17 cellular contexts compared by ENCODE assay signal in genomic region chr4:38151870-38152269, GRCh38.
DNase-seq lines count a peak whose midpoint lies in the region; ATAC-seq and TF ChIP-seq lines count a peak whose summit lies in the region.
"Had no signal": no experiment of that assay in that cellular context is flagged by ENCODE, and none has a peak within 500 bp of the region (broad histone marks: within the 10 kb centered on the region; RNA-seq: fewer than 3 reads in every experiment).

No MANE protein-coding gene starts in this region.

- no peaks in the 10 kb centered on the region for H3K4me1 ChIP-seq in endodermal cell (ENCODE audit: control insufficient read depth, insufficient read depth, low read length)
- peaks cover 26% of the 10 kb centered on the region for H3K4me1 ChIP-seq in osteoblast (ENCODE audit: insufficient read depth, low read length)

- H3K79me2 ChIP-seq in osteoblast (ENCODE audit: insufficient read depth, low read length), result no peaks in the 10 kb centered on the region

- H3K36me3 ChIP-seq in endodermal cell (ENCODE audit: control insufficient read depth, insufficient read depth, low read length) (no peaks in the 10 kb centered on the region), osteoblast (ENCODE audit: insufficient read depth, low read length) (no peaks in the 10 kb centered on the region)

- TF ChIP-seq CTCF in VCaP (conservative IDR thresholded peaks at IDR 0.05), result no peak
- no peak for TF ChIP-seq CTCF in endodermal cell (conservative IDR thresholded peaks at IDR 0.05)
- no peak for TF ChIP-seq CTCF in osteoblast (IDR thresholded peaks at IDR 0.05; ENCODE audit: extremely low read depth, low read depth, low read length)

- H3K27me3 ChIP-seq in endodermal cell (ENCODE audit: control insufficient read depth, insufficient read depth, low read length, poor library complexity, severe bottlenecking) (no peaks in the 10 kb centered on the region), osteoblast (ENCODE audit: insufficient read depth, low read length) (no peaks in the 10 kb centered on the region)

- H3K27ac Mint-ChIP-seq in endodermal cell, result no peak overlapping the region
- no peak overlapping the region for H3K27ac Mint-ChIP-seq in activated T-helper 2 cell treated with anti-CD3 and anti-CD28 coated beads, Interferon-gamma antibody, Interleukin-2, Interleukin-4, amounts not matched to agents 10 μg/mL and 5 μg/mL and 100 μg/mL, durations not matched to agents 14 hours and 24 hours and 36 hours

- H3K9me3 Mint-ChIP-seq in endodermal cell, result no peaks in the 10 kb centered on the region
- no peaks in the 10 kb centered on the region for H3K9me3 Mint-ChIP-seq in activated T-helper 2 cell treated with anti-CD3 and anti-CD28 coated beads, Interferon-gamma antibody, Interleukin-2, Interleukin-4, amounts not matched to agents 10 μg/mL and 5 μg/mL and 100 μg/mL, durations not matched to agents 14 hours and 24 hours and 36 hours

- H3K4me1 Mint-ChIP-seq in endodermal cell, result no peaks in the 10 kb centered on the region
- H3K4me1 Mint-ChIP-seq in activated T-helper 2 cell treated with anti-CD3 and anti-CD28 coated beads, Interferon-gamma antibody, Interleukin-2, Interleukin-4, amounts not matched to agents 10 μg/mL and 5 μg/mL and 100 μg/mL, durations not matched to agents 14 hours and 24 hours and 36 hours (ENCODE audit: low read depth), result peaks cover 1% of the 10 kb centered on the region

- H2AFZ ChIP-seq in osteoblast (ENCODE audit: low read length), result peak overlapping the region; percentile 56

- H3K9me3 ChIP-seq in endodermal cell (ENCODE audit: control insufficient read depth, low read length) (no peaks in the 10 kb centered on the region), osteoblast (ENCODE audit: low read depth, low read length) (no peaks in the 10 kb centered on the region)

- no peaks in the 10 kb centered on the region for H3K36me3 Mint-ChIP-seq in endodermal cell (ENCODE audit: low read depth)
- H3K36me3 Mint-ChIP-seq in activated T-helper 2 cell treated with anti-CD3 and anti-CD28 coated beads, Interferon-gamma antibody, Interleukin-2, Interleukin-4, amounts not matched to agents 10 μg/mL and 5 μg/mL and 100 μg/mL, durations not matched to agents 14 hours and 24 hours and 36 hours (ENCODE audit: low read depth), result no peaks in the 10 kb centered on the region
- H3K36me3 Mint-ChIP-seq: CD14-positive monocyte had no signal

- H3K4me3 Mint-ChIP-seq in endodermal cell, result no peak overlapping the region
- H3K4me3 Mint-ChIP-seq in activated T-helper 2 cell treated with anti-CD3 and anti-CD28 coated beads, Interferon-gamma antibody, Interleukin-2, Interleukin-4, amounts not matched to agents 10 μg/mL and 5 μg/mL and 100 μg/mL, durations not matched to agents 14 hours and 24 hours and 36 hours (ENCODE audit: low read depth), result no peak overlapping the region
- H3K4me3 Mint-ChIP-seq: CD14-positive monocyte had no signal

- intact Hi-C loops in activated T-helper 2 cell treated with anti-CD3 and anti-CD28 coated beads, Interferon-gamma antibody, Interleukin-2, Interleukin-4, amounts not matched to agents 10 μg/mL and 5 μg/mL and 100 μg/mL, durations not matched to agents 14 hours and 24 hours and 36 hours (cut with micrococcal nuclease), result no loop called here
- intact Hi-C loops in left colon (cut with DNase I, micrococcal nuclease), result no loop called here

- H3K9ac ChIP-seq in endodermal cell (ENCODE audit: extremely low read depth, low read length, poor library complexity, severe bottlenecking), result no peak overlapping the region

- no peaks in the 10 kb centered on the region for H4K20me1 ChIP-seq in osteoblast (ENCODE audit: insufficient read depth, low read length)

- peak overlapping the region; percentile 18 for H3K4me2 ChIP-seq in osteoblast (ENCODE audit: insufficient read depth, low read length)

- DNase-seq in endodermal cell, result no peak
- no peak for DNase-seq in osteoblast (ENCODE audit: insufficient read length, low spot score, missing footprints)
- no peak for DNase-seq in activated T-helper 2 cell treated with anti-CD3 and anti-CD28 coated beads, Interferon-gamma antibody, Interleukin-2, Interleukin-4, amounts not matched to agents 10 μg/mL and 5 μg/mL and 100 μg/mL, durations not matched to agents 14 hours and 24 hours and 36 hours (ENCODE audit: low spot score)
- no peak for DNase-seq in MV-4-11 (lab: John Stamatoyannopoulos, UW)
- no peak for DNase-seq in left colon
- DNase-seq in activated naive CD4-positive, alpha-beta T cell treated with Interleukin-2 at 50 U/mL for 16 hours, result no peak
- DNase-seq: DMS79 treated with DMSO at 0.1 percent for 48 hours, GOT3, NCI-H1105 treated with DMSO at 0.1 percent for 48 hours, NCI-H1694, NCI-H2081 treated with DMSO at 0.1 percent for 48 hours, NCI-H510A, NCI-H748 treated with DMSO at 0.1 percent for 48 hours, Right ventricle myocardium superior had no signal

- 94 to 97% methylated on average over 5 to 6 of the region's 6 CpGs for WGBS in endodermal cell (ENCODE audit: insufficient coverage in 1 of 2, insufficient read length in 1 of 2), 2 experiments

- no peak for ATAC-seq in left colon
- ATAC-seq: K562 had no signal

- H3K27ac ChIP-seq in VCaP (peak overlapping the region; percentile 54; the same call in 1 of the 2 replicates), endodermal cell (ENCODE audit: low read depth, low read length) (peak overlapping the region; percentile 62), osteoblast (ENCODE audit: low read depth, low read length) (peak overlapping the region; percentile 61)

- no peak overlapping the region for H3K4me3 ChIP-seq in endodermal cell (ENCODE audit: low read length)
- no peak overlapping the region for H3K4me3 ChIP-seq in osteoblast (ENCODE audit: insufficient read depth, low read length)
- H3K4me3 ChIP-seq: K562 had no signal

- no peaks in the 10 kb centered on the region for H3K27me3 Mint-ChIP-seq in endodermal cell (ENCODE audit: insufficient read depth)
- peaks cover 17% of the 10 kb centered on the region for H3K27me3 Mint-ChIP-seq in activated T-helper 2 cell treated with anti-CD3 and anti-CD28 coated beads, Interferon-gamma antibody, Interleukin-2, Interleukin-4, amounts not matched to agents 10 μg/mL and 5 μg/mL and 100 μg/mL, durations not matched to agents 14 hours and 24 hours and 36 hours (ENCODE audit: low read depth)
